Comparison of ENCODE assay signal across 10 cellular contexts in genomic region chr11:44305149-44305642, GRCh38. TPM values are rescaled to one million over a fixed set of nuclear protein-coding genes. Genes with fewer than 3 reads are reported as not detected.
DNase-seq lines count a peak whose midpoint lies in the region; ATAC-seq and TF ChIP-seq lines count a peak whose summit lies in the region.
"Had no signal": no experiment of that assay in that cellular context is flagged by ENCODE, and none has a peak within 500 bp of the region (broad histone marks: within the 10 kb centered on the region; RNA-seq: fewer than 3 reads in every experiment).

No MANE protein-coding gene starts in this region.

- CTCF ChIA-PET in activated CD4-positive, alpha-beta T cell treated with anti-CD3 and anti-CD28 coated beads, Interleukin-2, amount 10 ng/mL, durations not matched to agents 7 days and 5 days (lab: Charles Lee): interaction anchor here (1.0 to 1.4 kb wide), 3 partner anchors 9 to 13 kb away, joined by 3 to 5 read pairs (median 3); no protein-coding TSS in a partner anchor

- ATAC-seq in right lobe of liver (no peak), thoracic aorta (ENCODE audit: insufficient number of reproducible peaks, low FRiP score, low read depth) (no peak), HG03175 (IDR thresholded peaks at IDR 0.05; ENCODE audit: unreplicated experiment) (no peak), GM18909 (IDR thresholded peaks at IDR 0.05; ENCODE audit: poor library complexity, unreplicated experiment) (no peak)

- no peak for DNase-seq in activated CD4-positive, alpha-beta T cell treated with anti-CD3 and anti-CD28 coated beads, Interleukin-2, amount 10 ng/mL, durations not matched to agents 7 days and 5 days
- no peak for DNase-seq in activated CD4-positive, alpha-beta T cell treated with anti-CD3 and anti-CD28 coated beads, Interleukin-2, amount 50 U/mL, for 1 hour
- no peak for DNase-seq in activated naive CD8-positive, alpha-beta T cell treated with anti-CD3 and anti-CD28 coated beads for 36 hours
- DNase-seq in right lobe of liver (no peak), thoracic aorta (ENCODE audit: low spot score) (no peak), SKM-1 treated with dmso at 0.1 percent for 144 hours (lab: John Stamatoyannopoulos, UW; ENCODE audit: unreplicated experiment) (no peak)
- DNase-seq: adrenal gland, PC-9 had no signal

- peak overlapping the region; percentile 52 to 70 (median 57) for H3K4me3 ChIP-seq in right lobe of liver
- H3K4me3 ChIP-seq in thoracic aorta: peak overlapping the region; percentile 71
- H3K4me3 ChIP-seq: PC-9 had no signal

- H3K27me3 Mint-ChIP-seq in activated CD4-positive, alpha-beta T cell treated with anti-CD3 and anti-CD28 coated beads, Interleukin-2, amount 10 ng/mL, durations not matched to agents 7 days and 5 days: peaks cover 84% of the 10 kb centered on the region
- H3K27me3 Mint-ChIP-seq in activated naive CD8-positive, alpha-beta T cell treated with anti-CD3 and anti-CD28 coated beads for 36 hours: peaks cover 91% of the 10 kb centered on the region

- H3K4me1 Mint-ChIP-seq in activated CD4-positive, alpha-beta T cell treated with anti-CD3 and anti-CD28 coated beads, Interleukin-2, amount 10 ng/mL, durations not matched to agents 7 days and 5 days: peaks cover 17% of the 10 kb centered on the region
- peaks cover 25% of the 10 kb centered on the region for H3K4me1 Mint-ChIP-seq in activated naive CD8-positive, alpha-beta T cell treated with anti-CD3 and anti-CD28 coated beads for 36 hours

- intact Hi-C loops in right lobe of liver (cut with DNase I): no loop called here

- peak overlapping the region; percentile 81 for H3K4me3 Mint-ChIP-seq in activated CD4-positive, alpha-beta T cell treated with anti-CD3 and anti-CD28 coated beads, Interleukin-2, amount 10 ng/mL, durations not matched to agents 7 days and 5 days
- H3K4me3 Mint-ChIP-seq in activated naive CD8-positive, alpha-beta T cell treated with anti-CD3 and anti-CD28 coated beads for 36 hours: peak overlapping the region; percentile 75

- H3K27me3 ChIP-seq in right lobe of liver (peaks cover 0 to 26% of the 10 kb centered on the region in 2 donors), thoracic aorta (replicated peaks; ENCODE audit: insufficient read depth) (peaks cover 13% of the 10 kb centered on the region)

- H3K27ac ChIP-seq in right lobe of liver (no peak overlapping the region), thoracic aorta (no peak overlapping the region)
- H3K27ac ChIP-seq: adrenal gland, PC-9 had no signal

- no peaks in the 10 kb centered on the region for H3K36me3 ChIP-seq in right lobe of liver
- no peaks in the 10 kb centered on the region for H3K36me3 ChIP-seq in thoracic aorta
- H3K36me3 ChIP-seq: adrenal gland had no signal

- H3K9me3 Mint-ChIP-seq in activated CD4-positive, alpha-beta T cell treated with anti-CD3 and anti-CD28 coated beads, Interleukin-2, amount 10 ng/mL, durations not matched to agents 7 days and 5 days: no peaks in the 10 kb centered on the region
- H3K9me3 Mint-ChIP-seq in activated naive CD8-positive, alpha-beta T cell treated with anti-CD3 and anti-CD28 coated beads for 36 hours: no peaks in the 10 kb centered on the region

- H3K4me1 ChIP-seq in right lobe of liver (peaks cover 0 to 33% (median 4%) of the 10 kb centered on the region in 4 donors), thoracic aorta (ENCODE audit: control insufficient read depth in 1 of 2, low read depth in 2 of 2) (peaks cover 21 to 37% of the 10 kb centered on the region in 2 donors)

- POLR2A ChIA-PET in activated CD4-positive, alpha-beta T cell treated with anti-CD3 and anti-CD28 coated beads, Interleukin-2, amount 10 ng/mL, durations not matched to agents 7 days and 5 days (lab: Charles Lee): no interaction called here

- 8% methylated on average over 13 of the region's 13 CpGs for WGBS in right lobe of liver (ENCODE audit: insufficient coverage, low coverage, low lambda C conversion rate, missing lambda C conversion rate)

- no peaks in the 10 kb centered on the region for H3K9me3 ChIP-seq in right lobe of liver
- no peaks in the 10 kb centered on the region for H3K9me3 ChIP-seq in thoracic aorta
- H3K9me3 ChIP-seq: adrenal gland had no signal

- TF ChIP-seq CTCF in right lobe of liver (IDR thresholded peaks at IDR 0.05): no peak
- TF ChIP-seq CTCF in thoracic aorta (IDR thresholded peaks at IDR 0.05): no peak

- H3K27ac Mint-ChIP-seq in activated CD4-positive, alpha-beta T cell treated with anti-CD3 and anti-CD28 coated beads, Interleukin-2, amount 10 ng/mL, durations not matched to agents 7 days and 5 days: peak overlapping the region; percentile 78
- no peak overlapping the region for H3K27ac Mint-ChIP-seq in activated naive CD8-positive, alpha-beta T cell treated with anti-CD3 and anti-CD28 coated beads for 36 hours

- H3K36me3 Mint-ChIP-seq in activated CD4-positive, alpha-beta T cell treated with anti-CD3 and anti-CD28 coated beads, Interleukin-2, amount 10 ng/mL, durations not matched to agents 7 days and 5 days (ENCODE audit: low read depth): peaks cover 1% of the 10 kb centered on the region
- no peaks in the 10 kb centered on the region for H3K36me3 Mint-ChIP-seq in activated naive CD8-positive, alpha-beta T cell treated with anti-CD3 and anti-CD28 coated beads for 36 hours

- no peak for TF ChIP-seq POLR2A in right lobe of liver (IDR thresholded peaks at IDR 0.05)

RNA-seq across cellular contexts. Expression of gene ALX4, which starts 4.7 kb away (rescaled TPM):
- not detected for total RNA-seq in activated CD4-positive, alpha-beta T cell treated with anti-CD3 and anti-CD28 coated beads, Interleukin-2, amount 10 ng/mL, durations not matched to agents 7 days and 5 days
- total RNA-seq in activated naive CD8-positive, alpha-beta T cell treated with anti-CD3 and anti-CD28 coated beads for 36 hours: not detected
- total RNA-seq in right lobe of liver (not detected), thoracic aorta (not detected)
- total RNA-seq: adrenal gland, PC-9 had no signal
